ENCODE assay signal across 8 cellular contexts in genomic region chr5:95611396-95611795, GRCh38. TPM values are rescaled to one million over a fixed set of nuclear protein-coding genes. Genes with fewer than 3 reads are reported as not detected.
"Had no signal": no experiment of that assay in that cellular context is flagged by ENCODE, and none has a peak within 500 bp of the region (broad histone marks: within the 10 kb centered on the region; RNA-seq: fewer than 3 reads in every experiment).

No MANE protein-coding gene starts in this region.

- ATAC-seq: GM12878 had no signal

- FAIRE-seq: GM12878, GM12891, GM12892, GM18507, GM19239 had no signal

- H3K4me3 ChIP-seq: GM12878 had no signal

- DNase-seq: GDM1, GF-D8 had no signal

RNA-seq across cellular contexts. Expression of gene GPR150, which starts 8.5 kb away (rescaled TPM):
- total RNA-seq: G401 had no signal
